16 cellular contexts compared by ENCODE assay signal in genomic region chr22:41847300-41847699, GRCh38. TPM values are rescaled to one million over a fixed set of nuclear protein-coding genes. Genes with fewer than 3 reads are reported as not detected.
DNase-seq lines count a peak whose midpoint lies in the region; ATAC-seq and TF ChIP-seq lines count a peak whose summit lies in the region.
"Had no signal": no experiment of that assay in that cellular context is flagged by ENCODE, and none has a peak within 500 bp of the region (broad histone marks: within the 10 kb centered on the region; RNA-seq: fewer than 3 reads in every experiment).

No MANE protein-coding gene starts in this region.

- intact Hi-C loops in left ventricle myocardium superior (cut with micrococcal nuclease) (no loop called here), vagina (cut with DNase I) (no loop called here)

- H3K4me1 ChIP-seq in cardiac muscle cell (ENCODE audit: low read depth): peaks cover 36% of the 10 kb centered on the region
- peaks cover 70% of the 10 kb centered on the region for H3K4me1 ChIP-seq in vagina

- DNase-seq in cardiac muscle cell (ENCODE audit: low read depth in 1 of 2, low spot score in 1 of 2): no peak
- DNase-seq in left ventricle myocardium superior: no peak
- DNase-seq in WTC11 (ENCODE audit: low spot score): no peak
- DNase-seq in immature natural killer cell: no peak
- DNase-seq in vagina (ENCODE audit: extremely low spot score in 2 of 2): no peak
- DNase-seq in SKM-1 treated with dmso at 0.1 percent for 144 hours (lab: John Stamatoyannopoulos, UW; ENCODE audit: unreplicated experiment): no peak
- no peak for DNase-seq in GM03348 (ENCODE audit: low spot score)
- DNase-seq: activated CD8-positive, alpha-beta memory T cell treated with anti-CD3 and anti-CD28 coated beads, Interleukin-2, amount 10 ng/mL, durations not matched to agents 7 days and 5 days; amniotic stem cell; effector CD8-positive, alpha-beta T cell; GF-D8; KG1; stimulated activated CD4-positive, alpha-beta T cell treated with anti-CD3 and anti-CD28 coated beads, Interleukin-1b, Interleukin-23, amount 100 ng/mL, for 48 hours; T1000 had no signal

- ATAC-seq in left ventricle myocardium superior (no peak), WTC11 (no peak), HG03097 (IDR thresholded peaks at IDR 0.05; ENCODE audit: low FRiP score, unreplicated experiment) (no peak)
- ATAC-seq: activated CD8-positive, alpha-beta memory T cell treated with anti-CD3 and anti-CD28 coated beads, Interleukin-2, amount 10 ng/mL, durations not matched to agents 7 days and 5 days; Panc1 had no signal

- H3K9me3 Mint-ChIP-seq in WTC11 (no peaks in the 10 kb centered on the region), immature natural killer cell (no peaks in the 10 kb centered on the region)

- no peaks in the 10 kb centered on the region for H3K27me3 ChIP-seq in cardiac muscle cell
- no peaks in the 10 kb centered on the region for H3K27me3 ChIP-seq in vagina

- H3K27ac Mint-ChIP-seq in WTC11 (peak overlapping the region; percentile 94), immature natural killer cell (peak overlapping the region; percentile 8 to 36 (median 18))
- H3K27ac Mint-ChIP-seq: activated CD8-positive, alpha-beta memory T cell treated with anti-CD3 and anti-CD28 coated beads, Interleukin-2, amount 10 ng/mL, durations not matched to agents 7 days and 5 days had no signal

- no peak overlapping the region for H3K4me3 ChIP-seq in cardiac muscle cell
- H3K4me3 ChIP-seq in vagina: no peak overlapping the region

- no peaks in the 10 kb centered on the region for H3K9me3 ChIP-seq in cardiac muscle cell (ENCODE audit: low read depth)
- no peaks in the 10 kb centered on the region for H3K9me3 ChIP-seq in vagina

- no peak for TF ChIP-seq POLR2A in vagina (IDR thresholded peaks at IDR 0.05)

- CTCF ChIA-PET in WTC11 (lab: Charles Lee): interaction anchor here (1.0 to 4.6 kb wide), 4 partner anchors 10 to 150 kb away, joined by 4 to 36 read pairs (median 6); partner anchors contain the start of gene TNFRSF13C

- H3K36me3 ChIP-seq in cardiac muscle cell (no peaks in the 10 kb centered on the region), vagina (no peaks in the 10 kb centered on the region)

- H3K36me3 Mint-ChIP-seq in WTC11 (peaks cover 8% of the 10 kb centered on the region), immature natural killer cell (peaks cover 0 to 1% (median 1%) of the 10 kb centered on the region in 3 donors)

- H3K27ac ChIP-seq in cardiac muscle cell (peak overlapping the region; percentile 86), vagina (peak overlapping the region; percentile 52)

- H3K4me1 Mint-ChIP-seq in WTC11 (peaks cover 51% of the 10 kb centered on the region), immature natural killer cell (peaks cover 48 to 55% of the 10 kb centered on the region in 2 donors)

- POLR2A ChIA-PET in WTC11 (lab: Charles Lee): interaction anchor here (2.4 kb wide), 1 partner anchor 15 kb away, joined by 8 read pairs; the partner anchor contains the start of gene SREBF2

- H3K4me3 Mint-ChIP-seq in WTC11 (no peak overlapping the region), immature natural killer cell (peak overlapping the region in 1 of 5 donors; percentile 12)
- H3K4me3 Mint-ChIP-seq: activated CD8-positive, alpha-beta memory T cell treated with anti-CD3 and anti-CD28 coated beads, Interleukin-2, amount 10 ng/mL, durations not matched to agents 7 days and 5 days had no signal

- H3K27me3 Mint-ChIP-seq in WTC11 (ENCODE audit: low read depth): no peaks in the 10 kb centered on the region
- peaks cover 0 to 2% (median 0%) of the 10 kb centered on the region in 3 donors for H3K27me3 Mint-ChIP-seq in immature natural killer cell (ENCODE audit: low read depth in 3 of 3)
- H3K27me3 Mint-ChIP-seq: activated CD8-positive, alpha-beta memory T cell treated with anti-CD3 and anti-CD28 coated beads, Interleukin-2, amount 10 ng/mL, durations not matched to agents 7 days and 5 days had no signal

- no peak for TF ChIP-seq CTCF in cardiac muscle cell (IDR thresholded peaks at IDR 0.05; ENCODE audit: low read depth, low read length)
- no peak for TF ChIP-seq CTCF in WTC11 (IDR thresholded peaks at IDR 0.05)
- no peak for TF ChIP-seq CTCF in vagina (IDR thresholded peaks at IDR 0.05)

TF ChIP-seq in WTC11, 78 proteins besides CTCF, POLR2A, EP300 and RAD21 (continues in another document):
- TF ChIP-seq OVOL2 (CRISPR knock-in tag; IDR thresholded peaks at IDR 0.05; ENCODE audit: borderline replicate concordance) (no peak), ZNF416 (CRISPR knock-in tag; IDR thresholded peaks at IDR 0.05) (no peak), ZMAT4 (CRISPR knock-in tag; IDR thresholded peaks at IDR 0.05) (no peak), ZNF423 (CRISPR knock-in tag; IDR thresholded peaks at IDR 0.05) (no peak), ARID4B (CRISPR knock-in tag; IDR thresholded peaks at IDR 0.05; ENCODE audit: borderline replicate concordance) (no peak), TP53 (CRISPR knock-in tag; IDR thresholded peaks at IDR 0.05) (no peak), IRF2 (CRISPR knock-in tag; IDR thresholded peaks at IDR 0.05; ENCODE audit: borderline replicate concordance, low read depth) (no peak), ZNF317 (CRISPR knock-in tag; IDR thresholded peaks at IDR 0.05; ENCODE audit: borderline replicate concordance, low read depth) (no peak), ETV6 (CRISPR knock-in tag; IDR thresholded peaks at IDR 0.05) (no peak), PREB (CRISPR knock-in tag; IDR thresholded peaks at IDR 0.05; ENCODE audit: borderline replicate concordance) (no peak), HMGXB4 (CRISPR knock-in tag; IDR thresholded peaks at IDR 0.05) (no peak)

RNA-seq across cellular contexts. Expression of gene SREBF2, which starts 14.4 kb away (rescaled TPM):
- total RNA-seq in cardiac muscle cell: 259 and 273 TPM in 2 replicates
- 225 and 238 TPM in 2 replicates for polyA plus RNA-seq in cardiac muscle cell
- 89.7 TPM for total RNA-seq in left ventricle myocardium superior
- 151 to 173 TPM (median 171 TPM) in 3 replicates for total RNA-seq in WTC11 (2021)
- 10 to 100 TPM; 16.9 to 40.3 (median 22.9) TPM for polyA plus RNA-seq in immature natural killer cell
- total RNA-seq in vagina: 98.0 TPM

RNA-seq across cellular contexts. Expression of gene CCDC134, which starts 46.8 kb away (rescaled TPM):
- total RNA-seq in cardiac muscle cell: 14.8 and 19.3 TPM in 2 replicates
- polyA plus RNA-seq in cardiac muscle cell: 10.3 and 11.5 TPM in 2 replicates
- 5.9 TPM for total RNA-seq in left ventricle myocardium superior
- total RNA-seq in WTC11 (2021): 19.0 to 21.3 TPM (median 19.2 TPM) in 3 replicates
- 1 to 10 TPM; 1.8 to 6.6 (median 4.2) TPM for polyA plus RNA-seq in immature natural killer cell
- total RNA-seq in vagina: 8.8 TPM
